ENCODE assay signal across 8 cellular contexts in the genomic region with DNA sequence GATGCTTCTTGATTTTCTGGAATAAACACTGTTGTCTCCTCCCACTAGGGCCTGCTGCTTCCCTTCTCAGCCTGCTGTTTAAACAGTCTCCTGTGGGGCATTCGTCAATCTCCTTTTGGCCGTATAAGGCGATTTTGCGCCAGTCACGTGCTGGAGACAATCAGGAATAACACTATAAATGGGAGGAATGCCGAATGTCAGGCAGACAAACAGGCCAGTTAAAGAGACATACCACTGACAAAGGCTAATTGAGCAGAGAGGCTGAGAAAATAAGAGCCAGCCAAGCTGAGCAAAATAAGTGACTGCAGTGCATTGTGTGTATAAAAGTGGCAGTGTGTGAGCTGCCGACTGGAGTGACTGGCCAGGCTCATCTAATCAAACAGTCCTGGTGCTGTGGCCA. TPM values are rescaled to one million over a fixed set of nuclear protein-coding genes. Genes with fewer than 3 reads are reported as not detected.
DNase-seq lines count a peak whose midpoint lies in the region; ATAC-seq and TF ChIP-seq lines count a peak whose summit lies in the region.

No MANE protein-coding gene starts in this region.

- TF ChIP-seq CTCF in DOHH2 (IDR thresholded peaks at IDR 0.05; ENCODE audit: low read depth, low read length, poor library complexity, severe bottlenecking): no peak
- no peak for TF ChIP-seq CTCF in tibial artery (IDR thresholded peaks at IDR 0.05)

- no peaks in the 10 kb centered on the region for H3K27me3 ChIP-seq in DOHH2 (ENCODE audit: control insufficient read depth, low read length)
- no peaks in the 10 kb centered on the region for H3K27me3 ChIP-seq in ectodermal cell (ENCODE audit: control insufficient read depth, insufficient read depth, low read length, poor library complexity, severe bottlenecking)
- H3K27me3 ChIP-seq in tibial artery: no peaks in the 10 kb centered on the region

- H3K4me3 ChIP-seq in DOHH2 (ENCODE audit: low read length): no peak overlapping the region
- H3K4me3 ChIP-seq in ectodermal cell (ENCODE audit: insufficient read depth, low read depth, low read length): no peak overlapping the region
- no peak overlapping the region for H3K4me3 ChIP-seq in tibial artery

- 22 to 36% methylated on average over 7 of the region's 7 CpGs for WGBS in ectodermal cell, 2 experiments

- H3F3A ChIP-seq in DOHH2 (ENCODE audit: control insufficient read depth, insufficient read depth): no peaks in the 10 kb centered on the region

- intact Hi-C loops in tibial artery (cut with DNase I; ENCODE audit: low total_unique reads): loop anchor here (10.0 kb wide), 1 partner anchor 59 kb away; a partner anchor contains a TSS

- H3K27ac ChIP-seq in DOHH2 (ENCODE audit: low read depth, low read length) (no peak overlapping the region), ectodermal cell (ENCODE audit: insufficient read depth, low read depth, low read length, poor library complexity, severe bottlenecking) (peak overlapping the region; percentile 67), tibial artery (peak overlapping the region; percentile 18 to 21)

- no peaks in the 10 kb centered on the region for H4K20me1 ChIP-seq in DOHH2 (ENCODE audit: control insufficient read depth, insufficient read depth, low read depth, low read length)

- DNase-seq in NCI-H2227 treated with DMSO at 0.1 percent for 48 hours (lab: John Stamatoyannopoulos, UW): peak; percentile 81
- peak; percentile 94 for DNase-seq in medulla oblongata (ENCODE audit: extremely low spot score)
- DNase-seq in tibial artery: peak; percentile 72 to 79

- no peaks in the 10 kb centered on the region for H3K9me3 ChIP-seq in DOHH2 (ENCODE audit: control insufficient read depth, insufficient read depth, low read length)
- H3K9me3 ChIP-seq in ectodermal cell (ENCODE audit: control insufficient read depth, low read length): no peaks in the 10 kb centered on the region
- H3K9me3 ChIP-seq in tibial artery: no peaks in the 10 kb centered on the region

- H3K79me2 ChIP-seq in DOHH2 (ENCODE audit: control insufficient read depth, low read length): no peaks in the 10 kb centered on the region

- ATAC-seq in HG03432 (IDR thresholded peaks at IDR 0.05; ENCODE audit: unreplicated experiment) (no peak), GM21786 (IDR thresholded peaks at IDR 0.05; ENCODE audit: unreplicated experiment) (no peak), esophagus mucosa (no peak)

- H3K9me2 ChIP-seq in DOHH2 (replicated peaks; ENCODE audit: control insufficient read depth, low read length): no peaks in the 10 kb centered on the region

- H3K4me1 ChIP-seq in DOHH2 (ENCODE audit: control insufficient read depth, low read length) (peaks cover 14% of the 10 kb centered on the region), ectodermal cell (ENCODE audit: control insufficient read depth, insufficient read depth, low read length) (peaks cover 15% of the 10 kb centered on the region), tibial artery (peaks cover 0 to 17% (median 8%) of the 10 kb centered on the region in 4 donors)

- peak overlapping the region; percentile 42 for H3K4me2 ChIP-seq in DOHH2 (ENCODE audit: low read length)

- H3K36me3 ChIP-seq in DOHH2 (ENCODE audit: control insufficient read depth, low read length) (no peaks in the 10 kb centered on the region), ectodermal cell (ENCODE audit: control insufficient read depth, insufficient read depth, low read length) (no peaks in the 10 kb centered on the region), tibial artery (peaks cover 0 to 4% (median 0%) of the 10 kb centered on the region in 3 donors)

RNA-seq across cellular contexts. Expression of a gene that starts 23.3 kb away (rescaled TPM):
- 22.2 TPM for polyA plus RNA-seq in ectodermal cell (2013, experiment 1 of 4)
- 24.0 TPM for polyA plus RNA-seq in ectodermal cell (2013, experiment 2 of 4)
- 20.0 TPM for polyA plus RNA-seq in ectodermal cell (2013, experiment 3 of 4)
- 16.8 TPM for polyA plus RNA-seq in ectodermal cell (2013, experiment 4 of 4)
- 15.2 TPM for total RNA-seq in esophagus mucosa

RNA-seq across cellular contexts. Expression of a gene that starts 23.4 kb away (rescaled TPM):
- 13.6 TPM for polyA plus RNA-seq in ectodermal cell (2013, experiment 1 of 4)
- 15.2 TPM for polyA plus RNA-seq in ectodermal cell (2013, experiment 2 of 4)
- polyA plus RNA-seq in ectodermal cell (2013, experiment 3 of 4): 9.7 TPM
- polyA plus RNA-seq in ectodermal cell (2013, experiment 4 of 4): 11.0 TPM
- total RNA-seq in esophagus mucosa: 6.0 TPM
